Comparison of ENCODE assay signal across 28 cellular contexts in the genomic region with DNA sequence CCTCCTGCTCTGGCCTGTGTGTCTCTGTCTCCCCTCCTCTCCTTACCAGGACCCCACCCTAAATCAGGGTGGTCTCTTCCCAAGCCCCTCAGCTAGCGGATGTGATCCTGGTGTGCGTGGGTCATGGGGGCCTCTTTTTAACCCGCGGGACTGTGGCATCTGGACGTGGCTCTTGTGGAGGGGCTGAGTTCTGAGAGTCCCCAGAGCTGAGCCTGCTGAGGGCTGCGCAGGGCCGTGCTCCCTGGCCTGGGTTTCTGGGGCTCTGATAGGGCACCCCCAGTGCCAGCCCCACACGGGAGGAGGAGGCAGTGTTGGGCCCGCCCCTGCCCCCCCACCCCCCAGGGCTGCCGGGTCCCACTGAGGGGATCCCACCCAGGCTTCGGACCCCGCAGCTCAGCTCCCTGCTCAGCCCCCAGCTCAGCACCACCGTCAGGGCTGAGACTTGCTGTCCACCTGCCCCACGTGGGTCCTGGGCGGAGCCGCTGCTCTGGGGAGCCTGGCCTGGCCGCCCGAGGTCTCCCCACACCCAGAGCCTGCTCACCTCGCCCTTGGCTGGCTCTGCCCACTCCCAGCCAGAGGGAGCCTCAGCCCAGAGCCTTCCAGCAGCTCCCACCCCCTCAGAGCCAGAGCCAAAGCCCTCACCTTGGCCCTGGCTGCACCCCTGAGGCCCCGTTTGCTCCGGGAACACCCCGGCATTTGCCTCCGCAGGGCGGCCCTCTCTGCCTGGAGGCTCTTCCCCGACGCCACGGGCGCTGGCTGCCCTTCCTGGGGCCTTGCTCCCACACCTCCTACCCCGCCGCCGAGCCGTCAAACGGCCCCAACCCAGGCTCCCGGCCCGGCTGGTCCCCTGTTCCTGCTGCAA.
"Had no signal": no experiment of that assay in that cellular context is flagged by ENCODE, and none has a peak within 500 bp of the region (broad histone marks: within the 10 kb centered on the region; RNA-seq: fewer than 3 reads in every experiment).

No MANE protein-coding gene starts in this region.

- H3K27ac ChIP-seq: adrenal gland, ascending aorta, brain microvascular endothelial cell, prostate gland, right lobe of liver, skin epidermis, thoracic aorta, vagina had no signal

- H3K27ac Mint-ChIP-seq: activated B cell treated with CpG ODN at 0.5 μM for 24 hours; activated CD4-positive, alpha-beta T cell treated with anti-CD3 and anti-CD28 coated beads for 36 hours; activated naive CD8-positive, alpha-beta T cell; activated T-cell treated with anti-CD3 and anti-CD28 coated beads, Interleukin-2, amount 50 U/mL, for 24 hours; activated T-helper 2 cell treated with anti-CD3 and anti-CD28 coated beads, Interferon-gamma antibody, Interleukin-2, Interleukin-4, amounts not matched to agents 10 μg/mL and 5 μg/mL and 100 μg/mL, durations not matched to agents 14 hours and 24 hours and 36 hours; dendritic cell treated with granulocyte-macrophage colony-stimulating factor and Interleukin-4, amounts not matched to agents 40 ng/mL and 50 ng/mL, for 4 days; stimulated activated effector memory CD8-positive, alpha-beta T cell treated with anti-CD3 and anti-CD28 coated beads, Interleukin-12 subunit alpha, Interleukin-12 subunit beta, amount 100 ng/mL, for 72 hours; T-helper 1 cell treated with Interleukin-12 subunit alpha and Interleukin-12 subunit beta and Interleukin-4 antibody, amounts not matched to agents 30 μg/mL and 1 μg/mL, for 36 hours had no signal

- H3K36me3 Mint-ChIP-seq: activated naive CD8-positive, alpha-beta T cell; stimulated activated effector memory CD8-positive, alpha-beta T cell treated with anti-CD3 and anti-CD28 coated beads, Interleukin-12 subunit alpha, Interleukin-12 subunit beta, amount 100 ng/mL, for 72 hours; type B pancreatic cell had no signal

- DNase-seq: activated B cell treated with CpG ODN at 0.5 μM for 24 hours; activated CD4-positive, alpha-beta T cell treated with anti-CD3 and anti-CD28 coated beads for 36 hours; activated CD4-positive, alpha-beta T cell treated with anti-CD3 and anti-CD28 coated beads, Interleukin-2, amount 50 U/mL, for 4 hours; activated CD8-positive, alpha-beta memory T cell treated with anti-CD3 and anti-CD28 coated beads for 24 hours; activated CD8-positive, alpha-beta memory T cell treated with anti-CD3 and anti-CD28 coated beads, Interleukin-2, amount 50 U/mL, for 4 hours; activated naive CD4-positive, alpha-beta T cell; activated T-cell treated with anti-CD3 and anti-CD28 coated beads, Interleukin-2, amount 50 U/mL, for 24 hours; adrenal gland; brain microvascular endothelial cell; effector CD8-positive, alpha-beta T cell; foreskin melanocyte; mammary epithelial cell; midbrain; stimulated activated CD4-positive, alpha-beta T cell treated with anti-CD3 and anti-CD28 coated beads, Interleukin-2, amount 100 ng/mL, for 24 hours; T1000 had no signal

- H3K4me3 Mint-ChIP-seq: activated B cell treated with CpG ODN at 0.5 μM for 24 hours; activated CD4-positive, alpha-beta T cell treated with anti-CD3 and anti-CD28 coated beads for 36 hours; activated naive CD8-positive, alpha-beta T cell; activated T-cell treated with anti-CD3 and anti-CD28 coated beads, Interleukin-2, amount 50 U/mL, for 24 hours; dendritic cell treated with granulocyte-macrophage colony-stimulating factor and Interleukin-4, amounts not matched to agents 40 ng/mL and 50 ng/mL, for 4 days; stimulated activated effector memory CD8-positive, alpha-beta T cell treated with anti-CD3 and anti-CD28 coated beads, Interleukin-12 subunit alpha, Interleukin-12 subunit beta, amount 100 ng/mL, for 72 hours; T-helper 1 cell treated with Interleukin-12 subunit alpha and Interleukin-12 subunit beta and Interleukin-4 antibody, amounts not matched to agents 30 μg/mL and 1 μg/mL, for 36 hours had no signal

- H3K9me3 ChIP-seq: adrenal gland, ascending aorta, prostate gland, right lobe of liver, thoracic aorta, vagina had no signal

- H3K4me3 ChIP-seq: adrenal gland, ascending aorta, prostate gland, right lobe of liver, skin epidermis, thoracic aorta, vagina had no signal

- H3K9me3 Mint-ChIP-seq: activated B cell treated with CpG ODN at 0.5 μM for 24 hours; activated T-cell treated with anti-CD3 and anti-CD28 coated beads, Interleukin-2, amount 50 U/mL, for 24 hours; activated T-helper 2 cell treated with anti-CD3 and anti-CD28 coated beads, Interferon-gamma antibody, Interleukin-2, Interleukin-4, amounts not matched to agents 10 μg/mL and 5 μg/mL and 100 μg/mL, durations not matched to agents 14 hours and 24 hours and 36 hours; dendritic cell treated with granulocyte-macrophage colony-stimulating factor and Interleukin-4, amounts not matched to agents 40 ng/mL and 50 ng/mL, for 4 days; stimulated activated effector memory CD8-positive, alpha-beta T cell treated with anti-CD3 and anti-CD28 coated beads, Interleukin-12 subunit alpha, Interleukin-12 subunit beta, amount 100 ng/mL, for 72 hours; T-helper 1 cell treated with Interleukin-12 subunit alpha and Interleukin-12 subunit beta and Interleukin-4 antibody, amounts not matched to agents 30 μg/mL and 1 μg/mL, for 36 hours; type B pancreatic cell had no signal

- H3K27me3 ChIP-seq: ascending aorta, right lobe of liver, vagina had no signal

- H3K36me3 ChIP-seq: adrenal gland, ascending aorta, brain microvascular endothelial cell, prostate gland, right lobe of liver, thoracic aorta, vagina had no signal

- H3K4me1 ChIP-seq: adrenal gland, ascending aorta, right lobe of liver, vagina had no signal

- ATAC-seq: activated CD4-positive, alpha-beta T cell treated with anti-CD3 and anti-CD28 coated beads for 36 hours; left ventricle myocardium superior; right lobe of liver; stimulated activated effector memory CD8-positive, alpha-beta T cell treated with anti-CD3 and anti-CD28 coated beads, Interleukin-12 subunit alpha, Interleukin-12 subunit beta, amount 100 ng/mL, for 72 hours had no signal
